8 cellular contexts compared by ENCODE assay signal in genomic region chrX:150898343-150899190, GRCh38. TPM values are rescaled to one million over a fixed set of nuclear protein-coding genes. Genes with fewer than 3 reads are reported as not detected.
DNase-seq lines count a peak whose midpoint lies in the region; ATAC-seq and TF ChIP-seq lines count a peak whose summit lies in the region.

CD99L2 (minus strand) TSS chrX:150898668; CDS start chrX:150898588, 80 bp downstream.

- peak within 1 kb of the TSS; percentile 76 to 96 (median 90) for H3K4me3 Mint-ChIP-seq in naive thymus-derived CD4-positive, alpha-beta T cell
- H3K4me3 Mint-ChIP-seq in stimulated activated effector memory CD8-positive, alpha-beta T cell treated with anti-CD3 and anti-CD28 coated beads, Interleukin-12 subunit alpha, Interleukin-12 subunit beta, amount 100 ng/mL, for 72 hours: peak within 1 kb of the TSS; percentile 76

- no peaks in the 10 kb centered on the region for H3K9me2 ChIP-seq in Karpas-422 (replicated peaks; ENCODE audit: insufficient read depth, low read length)

- H4K20me1 ChIP-seq in DND-41 (ENCODE audit: insufficient read depth, low read length) (0 out of 2 replicates have a peak, but pooled peaks cover 8% of the 10 kb centered on the region), Karpas-422 (ENCODE audit: insufficient read depth, low read depth, low read length) (peaks cover 5% of the 10 kb centered on the region; the same call in 1 of the 2 replicates)

- H3K79me2 ChIP-seq in DND-41 (ENCODE audit: insufficient read depth, low read length) (peaks cover 23% of the 10 kb centered on the region), Karpas-422 (ENCODE audit: low read length) (no peaks in the 10 kb centered on the region)

- peak within 1 kb of the TSS; percentile 80 for H2AFZ ChIP-seq in DND-41 (ENCODE audit: low read depth, low read length)
- H2AFZ ChIP-seq in Karpas-422 (ENCODE audit: low read length): peak within 1 kb of the TSS; percentile 89; the same call in 1 of the 2 replicates

- peak within 1 kb of the TSS; percentile 83 for H3K9ac ChIP-seq in DND-41 (ENCODE audit: low read depth, low read length)
- H3K9ac ChIP-seq in Karpas-422 (ENCODE audit: low read length): peak within 1 kb of the TSS; percentile 76

- intact Hi-C loops in naive thymus-derived CD4-positive, alpha-beta T cell (cut with micrococcal nuclease): loop anchor here (1.0 to 10.0 kb wide), 13 partner anchors 18 to 1394 kb away; partner anchors contain the start of genes HMGB3 (in 2 of the 2), MTMR1 (in 2 of the 2), EOLA1 (in 1 of the 2) and HSFX3 (in 1 of the 2)

- peaks cover 0 to 16% (median 6%) of the 10 kb centered on the region in 7 donors for H3K4me1 Mint-ChIP-seq in naive thymus-derived CD4-positive, alpha-beta T cell
- peaks cover 10% of the 10 kb centered on the region for H3K4me1 Mint-ChIP-seq in stimulated activated effector memory CD8-positive, alpha-beta T cell treated with anti-CD3 and anti-CD28 coated beads, Interleukin-12 subunit alpha, Interleukin-12 subunit beta, amount 100 ng/mL, for 72 hours

- peak within 1 kb of the TSS; percentile 81 for H3K4me2 ChIP-seq in DND-41 (ENCODE audit: insufficient read depth, low read length)
- peak within 1 kb of the TSS; percentile 81 for H3K4me2 ChIP-seq in Karpas-422 (ENCODE audit: low read depth, low read length, poor library complexity, severe bottlenecking)

- peaks cover 3% of the 10 kb centered on the region for H3K27me3 ChIP-seq in DND-41 (ENCODE audit: insufficient read depth, low read length, poor library complexity)
- no peaks in the 10 kb centered on the region for H3K27me3 ChIP-seq in Karpas-422 (ENCODE audit: low read length)
- no peaks in the 10 kb centered on the region for H3K27me3 ChIP-seq in naive thymus-derived CD4-positive, alpha-beta T cell (ENCODE audit: control insufficient read depth in 2 of 2, insufficient read depth in 2 of 2, low read length in 2 of 2)

- H3K36me3 Mint-ChIP-seq in naive thymus-derived CD4-positive, alpha-beta T cell: no peaks in the 10 kb centered on the region
- H3K36me3 Mint-ChIP-seq in stimulated activated effector memory CD8-positive, alpha-beta T cell treated with anti-CD3 and anti-CD28 coated beads, Interleukin-12 subunit alpha, Interleukin-12 subunit beta, amount 100 ng/mL, for 72 hours: no peaks in the 10 kb centered on the region

- H3K36me3 ChIP-seq in DND-41 (ENCODE audit: insufficient read depth, low read length) (no peaks in the 10 kb centered on the region), Karpas-422 (ENCODE audit: insufficient read depth, low read length) (no peaks in the 10 kb centered on the region)
- no peaks in the 10 kb centered on the region for H3K36me3 ChIP-seq in naive thymus-derived CD4-positive, alpha-beta T cell (ENCODE audit: control insufficient read depth in 2 of 3, insufficient read depth in 3 of 3, low read length in 3 of 3)

- H3K27ac ChIP-seq in DND-41 (ENCODE audit: low read length): peak within 1 kb of the TSS; percentile 84
- H3K27ac ChIP-seq in Karpas-422 (ENCODE audit: low read length): no peak within 1 kb of the TSS
- H3K27ac ChIP-seq in naive thymus-derived CD4-positive, alpha-beta T cell (ENCODE audit: low read depth, low read length): peak within 1 kb of the TSS; percentile 89

- peak; percentile 87 for ATAC-seq in DND-41 (ENCODE audit: insufficient read depth, low read depth)
- ATAC-seq in GM21825 (IDR thresholded peaks at IDR 0.05; ENCODE audit: unreplicated experiment): peak; percentile 91
- peak; percentile 98 for ATAC-seq in naive thymus-derived CD4-positive, alpha-beta T cell
- ATAC-seq in stimulated activated effector memory CD8-positive, alpha-beta T cell treated with anti-CD3 and anti-CD28 coated beads, Interleukin-12 subunit alpha, Interleukin-12 subunit beta, amount 100 ng/mL, for 72 hours: peak; percentile 97

- no peaks in the 10 kb centered on the region for H3K9me3 Mint-ChIP-seq in naive thymus-derived CD4-positive, alpha-beta T cell
- H3K9me3 Mint-ChIP-seq in stimulated activated effector memory CD8-positive, alpha-beta T cell treated with anti-CD3 and anti-CD28 coated beads, Interleukin-12 subunit alpha, Interleukin-12 subunit beta, amount 100 ng/mL, for 72 hours: no peaks in the 10 kb centered on the region

- H3K27ac Mint-ChIP-seq in naive thymus-derived CD4-positive, alpha-beta T cell: peak within 1 kb of the TSS in 8 of 9 donors; percentile 31 to 90 (median 76)
- no peak within 1 kb of the TSS for H3K27ac Mint-ChIP-seq in stimulated activated effector memory CD8-positive, alpha-beta T cell treated with anti-CD3 and anti-CD28 coated beads, Interleukin-12 subunit alpha, Interleukin-12 subunit beta, amount 100 ng/mL, for 72 hours

- peak within 1 kb of the TSS; percentile 57 to 63; a peak in 3 of 4 replicates for H3K4me3 ChIP-seq in DND-41 (ENCODE audit: low read depth in 1 of 2, low read length in 2 of 2)
- H3K4me3 ChIP-seq in Karpas-422 (ENCODE audit: low read length): peak within 1 kb of the TSS; percentile 72
- peak within 1 kb of the TSS; percentile 71 for H3K4me3 ChIP-seq in naive thymus-derived CD4-positive, alpha-beta T cell (ENCODE audit: low read length)

- DNase-seq in DND-41: peak; percentile 90
- peak; percentile 93 for DNase-seq in Karpas-422
- peak; percentile 89 for DNase-seq in RPMI7951 (ENCODE audit: low read depth)
- DNase-seq in activated T-helper 1 cell treated with anti-CD3 and anti-CD28 coated beads, Interleukin-2, amount 50 U/mL, for 16 hours (ENCODE audit: low read depth in 1 of 2, low spot score in 1 of 2): peak; percentile 77 to 85
- DNase-seq in fibroblast of gingiva (ENCODE audit: low read depth): peak; percentile 83
- DNase-seq in naive thymus-derived CD4-positive, alpha-beta T cell: peak; percentile 79 to 92 (median 85)
- DNase-seq in stimulated activated effector memory CD8-positive, alpha-beta T cell treated with anti-CD3 and anti-CD28 coated beads, Interleukin-12 subunit alpha, Interleukin-12 subunit beta, amount 100 ng/mL, for 72 hours (ENCODE audit: low spot score in 2 of 2): peak; percentile 80 to 92

- H3K9me3 ChIP-seq in DND-41 (ENCODE audit: insufficient read depth, low read length, severe bottlenecking) (no peaks in the 10 kb centered on the region), Karpas-422 (ENCODE audit: low read length) (no peaks in the 10 kb centered on the region)
- H3K9me3 ChIP-seq in naive thymus-derived CD4-positive, alpha-beta T cell (ENCODE audit: control insufficient read depth in 2 of 3, low read length in 3 of 3): no peaks in the 10 kb centered on the region

- peaks cover 0 to 26% (median 0%) of the 10 kb centered on the region in 5 donors for H3K27me3 Mint-ChIP-seq in naive thymus-derived CD4-positive, alpha-beta T cell

- no peak for TF ChIP-seq CTCF in DND-41 (IDR thresholded peaks at IDR 0.05; ENCODE audit: borderline replicate concordance, extremely low read depth, low read length, poor library complexity, severe bottlenecking)

- POLR2A ChIA-PET in naive thymus-derived CD4-positive, alpha-beta T cell (lab: Charles Lee): interaction anchor here (0.9 kb wide), 1 partner anchor 206 kb away, joined by 3 read pairs; the partner anchor contains the start of gene MTMR1

- CTCF ChIA-PET in naive thymus-derived CD4-positive, alpha-beta T cell (lab: Charles Lee): no interaction called here

- peaks cover 26% of the 10 kb centered on the region for H3K4me1 ChIP-seq in DND-41 (ENCODE audit: insufficient read depth, low read length)
- H3K4me1 ChIP-seq in Karpas-422 (ENCODE audit: low read length): peaks cover 14% of the 10 kb centered on the region
- peaks cover 0 to 4% of the 10 kb centered on the region in 2 donors for H3K4me1 ChIP-seq in naive thymus-derived CD4-positive, alpha-beta T cell (ENCODE audit: control insufficient read depth in 2 of 2, insufficient read depth in 2 of 2, low read length in 2 of 2)

RNA-seq across cellular contexts. Expression of gene CD99L2, which starts in this region (rescaled TPM):
- total RNA-seq in Karpas-422 (2014; rRNA removed; shearing (Covaris generic); ENCODE audit: low replicate concordance): 4.7 and 8.6 TPM in 2 replicates
- total RNA-seq in RPMI7951 (2014; rRNA removed; shearing (Covaris generic)): 47.0 and 48.9 TPM in 2 replicates
- total RNA-seq in naive thymus-derived CD4-positive, alpha-beta T cell: 10 to 100 TPM; 14.3 to 20.4 (median 15.6) TPM
- polyA plus RNA-seq in naive thymus-derived CD4-positive, alpha-beta T cell: 10 to 100 TPM; 16.2 to 16.7 TPM
